Comparison of ENCODE assay signal across 1 cellular context in the genomic region with DNA sequence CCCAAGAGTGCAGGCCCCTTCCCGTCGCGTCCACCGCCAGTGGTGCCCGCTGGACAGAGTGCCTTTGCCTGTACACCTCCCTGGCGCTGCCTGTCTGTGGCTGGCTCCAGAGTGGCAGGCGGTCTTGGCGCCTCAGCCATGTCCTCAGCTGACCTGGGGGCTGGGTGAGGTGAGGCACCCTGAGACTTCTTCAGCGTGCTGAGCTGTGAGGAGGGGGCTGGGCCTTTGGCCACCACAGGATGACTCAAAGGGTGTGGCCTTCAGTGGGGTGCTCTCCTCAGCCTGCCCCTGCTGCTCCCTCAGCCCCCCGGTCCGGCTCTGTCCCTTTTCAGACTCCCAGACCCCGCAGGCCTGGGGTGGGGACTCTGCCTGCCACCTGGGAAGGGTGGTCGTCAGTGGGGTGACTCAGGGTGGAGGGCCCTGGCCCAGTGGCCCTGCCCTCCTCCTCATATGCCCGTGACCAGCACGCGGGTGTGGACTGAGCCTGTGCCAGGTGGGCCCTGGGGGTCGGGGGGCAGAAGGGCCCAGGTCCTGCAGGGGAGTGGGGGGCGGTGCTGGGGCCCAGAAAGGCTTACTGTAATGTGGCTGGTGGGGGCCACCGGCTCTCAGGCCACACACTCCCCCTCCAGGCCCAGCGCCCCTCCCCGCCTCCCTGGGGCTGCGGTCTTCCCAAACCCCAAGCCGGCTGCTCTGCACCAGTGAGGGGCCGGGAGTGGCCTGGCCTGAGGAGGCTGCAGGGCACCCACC.
A peak's percentile ranks its signal among the peaks of the same experiment; 100 is the strongest.
TF ChIP-seq lines count a peak whose summit lies in the region.

No MANE protein-coding gene starts in this region.

TF ChIP-seq in K562, 482 proteins besides CTCF, POLR2A, EP300 and RAD21 (continued from another document):
- no peak for TF ChIP-seq AFF4 (CRISPR knock-in tag; IDR thresholded peaks at IDR 0.05)
- no peak for TF ChIP-seq THRAP3 (IDR thresholded peaks at IDR 0.05; ENCODE audit: borderline replicate concordance)
- no peak for TF ChIP-seq FOXJ2 (tag; IDR thresholded peaks at IDR 0.05)
- TF ChIP-seq ZFX (CRISPR knock-in tag; IDR thresholded peaks at IDR 0.05), result no peak
- TF ChIP-seq, protein P1, sequence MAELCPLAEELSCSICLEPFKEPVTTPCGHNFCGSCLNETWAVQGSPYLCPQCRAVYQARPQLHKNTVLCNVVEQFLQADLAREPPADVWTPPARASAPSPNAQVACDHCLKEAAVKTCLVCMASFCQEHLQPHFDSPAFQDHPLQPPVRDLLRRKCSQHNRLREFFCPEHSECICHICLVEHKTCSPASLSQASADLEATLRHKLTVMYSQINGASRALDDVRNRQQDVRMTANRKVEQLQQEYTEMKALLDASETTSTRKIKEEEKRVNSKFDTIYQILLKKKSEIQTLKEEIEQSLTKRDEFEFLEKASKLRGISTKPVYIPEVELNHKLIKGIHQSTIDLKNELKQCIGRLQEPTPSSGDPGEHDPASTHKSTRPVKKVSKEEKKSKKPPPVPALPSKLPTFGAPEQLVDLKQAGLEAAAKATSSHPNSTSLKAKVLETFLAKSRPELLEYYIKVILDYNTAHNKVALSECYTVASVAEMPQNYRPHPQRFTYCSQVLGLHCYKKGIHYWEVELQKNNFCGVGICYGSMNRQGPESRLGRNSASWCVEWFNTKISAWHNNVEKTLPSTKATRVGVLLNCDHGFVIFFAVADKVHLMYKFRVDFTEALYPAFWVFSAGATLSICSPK (IDR thresholded peaks at IDR 0.05; ENCODE audit: borderline replicate concordance), result no peak
- no peak for TF ChIP-seq TOE1 (IDR thresholded peaks at IDR 0.05; ENCODE audit: borderline replicate concordance)
- no peak for TF ChIP-seq TOE1 (CRISPR knock-in tag; IDR thresholded peaks at IDR 0.05; ENCODE audit: borderline replicate concordance, low read depth)
- peak; percentile 51; the same call in 1 of the 2 replicates for TF ChIP-seq TFAP4 (CRISPR knock-in tag; IDR thresholded peaks at IDR 0.05; ENCODE audit: borderline replicate concordance)
- peak; percentile 46 for TF ChIP-seq POLR2G (IDR thresholded peaks at IDR 0.05; ENCODE audit: low read depth, low read length)
- TF ChIP-seq USF1 (CRISPR knock-in tag; IDR thresholded peaks at IDR 0.05), result 0 out of 2 replicates have a peak, but pooled peaks have one; percentile 23
- no peak for TF ChIP-seq SPI1 (IDR thresholded peaks at IDR 0.05; ENCODE audit: borderline replicate concordance, low read depth, low read length)
- no peak for TF ChIP-seq ZNF232 (CRISPR knock-in tag; IDR thresholded peaks at IDR 0.05)
- peak; percentile 54; the same call in 1 of the 2 replicates for TF ChIP-seq DPF2 (IDR thresholded peaks at IDR 0.05)
- no peak for TF ChIP-seq GATA2 (CRISPR knock-in tag; IDR thresholded peaks at IDR 0.05)
- no peak for TF ChIP-seq CEBPG (CRISPR knock-in tag; IDR thresholded peaks at IDR 0.05)
- TF ChIP-seq CEBPG (tag; conservative IDR thresholded peaks at IDR 0.05 in 1 of 2, IDR thresholded peaks at IDR 0.05 in 1 of 2), result no peak
- no peak for TF ChIP-seq CEBPZ (IDR thresholded peaks at IDR 0.05; ENCODE audit: borderline replicate concordance, low read depth, low read length)
- TF ChIP-seq ZBTB49 (CRISPR knock-in tag; IDR thresholded peaks at IDR 0.05; ENCODE audit: borderline replicate concordance), result no peak
- TF ChIP-seq ZNF592 (IDR thresholded peaks at IDR 0.05), result 0 out of 2 replicates have a peak, but pooled peaks have one; percentile 18
